9 cellular contexts compared by ENCODE assay signal in the genomic region with DNA sequence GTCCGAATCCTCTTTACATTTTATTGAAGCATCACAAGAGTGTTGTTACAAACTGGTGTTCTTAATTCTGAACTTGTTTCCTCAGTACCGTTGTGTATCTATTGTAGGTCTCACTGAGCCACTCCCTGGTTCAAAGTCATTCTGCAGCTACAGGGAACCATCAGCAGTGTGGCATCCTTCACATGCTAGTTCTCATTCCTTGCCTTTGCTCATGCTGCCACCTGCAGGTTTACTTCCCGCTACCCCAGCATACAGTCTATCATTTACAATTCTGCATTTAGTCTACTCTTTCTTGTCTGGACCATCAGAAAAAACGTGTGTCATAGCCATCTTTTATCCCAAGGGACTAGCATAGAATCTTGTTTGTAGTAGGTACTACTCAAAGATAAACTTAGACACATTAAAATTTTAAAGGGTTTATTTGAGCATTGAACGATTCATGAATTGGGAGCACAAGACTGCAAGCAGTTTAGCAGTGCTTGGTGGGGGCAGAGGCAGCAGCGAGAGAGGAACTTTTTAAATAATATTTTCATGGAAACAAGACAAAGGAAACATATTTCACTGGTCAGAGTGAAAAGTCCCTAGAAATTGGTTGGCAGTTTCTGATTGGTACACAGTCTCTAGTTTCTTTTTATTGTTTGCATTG.
DNase-seq lines count a peak whose midpoint lies in the region; ATAC-seq, FAIRE-seq and TF ChIP-seq lines count a peak whose summit lies in the region.
"Had no signal": no experiment of that assay in that cellular context is flagged by ENCODE, and none has a peak within 500 bp of the region (broad histone marks: within the 10 kb centered on the region; RNA-seq: fewer than 3 reads in every experiment).

No MANE protein-coding gene starts in this region.

- H3K4me3 Mint-ChIP-seq in endodermal cell: no peak overlapping the region

- ATAC-seq in GM18502 (IDR thresholded peaks at IDR 0.05; ENCODE audit: poor library complexity, unreplicated experiment) (peak; percentile 82), HG02973 (IDR thresholded peaks at IDR 0.05; ENCODE audit: unreplicated experiment) (no peak)

- no peaks in the 10 kb centered on the region for H3K36me3 ChIP-seq in NT2/D1 (ENCODE audit: insufficient read depth, insufficient read length, low read length)
- H3K36me3 ChIP-seq in endodermal cell (ENCODE audit: control insufficient read depth, insufficient read depth, low read length): no peaks in the 10 kb centered on the region

- WGBS in endodermal cell (ENCODE audit: insufficient coverage in 1 of 2, insufficient read length in 1 of 2), 2 experiments: 0 to 49% methylated on average over 2 to 6 of the region's 6 CpGs

- H3K9me3 Mint-ChIP-seq in endodermal cell: no peaks in the 10 kb centered on the region

- H3K27ac ChIP-seq in HL-60 (replicated peaks): no peak overlapping the region
- no peak overlapping the region for H3K27ac ChIP-seq in endodermal cell (ENCODE audit: low read depth, low read length)

- H3K4me3 ChIP-seq in HL-60 (replicated peaks; ENCODE audit: insufficient read depth, low read length): no peak overlapping the region
- no peak overlapping the region for H3K4me3 ChIP-seq in NT2/D1 (ENCODE audit: insufficient read length, low read depth)
- no peak overlapping the region for H3K4me3 ChIP-seq in endodermal cell (ENCODE audit: low read length)

- H3K9me3 ChIP-seq in NT2/D1 (ENCODE audit: insufficient read depth, low read length): no peaks in the 10 kb centered on the region
- H3K9me3 ChIP-seq in endodermal cell (ENCODE audit: control insufficient read depth, low read length): no peaks in the 10 kb centered on the region

- peaks cover 1% of the 10 kb centered on the region for H3K4me1 Mint-ChIP-seq in endodermal cell

- H3K27me3 Mint-ChIP-seq in endodermal cell (ENCODE audit: insufficient read depth): no peaks in the 10 kb centered on the region

- peak; percentile 77 for FAIRE-seq in A204.1 (lab: Jason Lieb, UNC)
- FAIRE-seq: colon had no signal

- DNase-seq in HL-60 (ENCODE audit: low read depth in 1 of 2, low spot score in 1 of 2) (peak in 1 of 2 experiments; percentile 40), NT2/D1 (ENCODE audit: low read depth, low spot score) (peak; percentile 61), endodermal cell (peak; percentile 86), myocyte (ENCODE audit: low read depth) (peak; percentile 5), DMS79 (lab: John Stamatoyannopoulos, UW) (no peak)

- H3K4me1 ChIP-seq in NT2/D1 (ENCODE audit: insufficient read depth, insufficient read length) (no peaks in the 10 kb centered on the region), endodermal cell (ENCODE audit: control insufficient read depth, insufficient read depth, low read length) (no peaks in the 10 kb centered on the region)

- H3K9ac ChIP-seq in NT2/D1 (ENCODE audit: insufficient read length, low read depth) (no peak overlapping the region), endodermal cell (ENCODE audit: extremely low read depth, low read length, poor library complexity, severe bottlenecking) (no peak overlapping the region)

- H3K27ac Mint-ChIP-seq in endodermal cell: no peak overlapping the region

- no peaks in the 10 kb centered on the region for H3K27me3 ChIP-seq in HL-60 (ENCODE audit: insufficient read depth, poor library complexity, severe bottlenecking)
- no peaks in the 10 kb centered on the region for H3K27me3 ChIP-seq in NT2/D1 (ENCODE audit: insufficient read depth, insufficient read length)
- no peaks in the 10 kb centered on the region for H3K27me3 ChIP-seq in endodermal cell (ENCODE audit: control insufficient read depth, insufficient read depth, low read length, poor library complexity, severe bottlenecking)

- no peaks in the 10 kb centered on the region for H3K36me3 Mint-ChIP-seq in endodermal cell (ENCODE audit: low read depth)

- TF ChIP-seq CTCF in HL-60 (IDR thresholded peaks at IDR 0.05; ENCODE audit: insufficient read depth, low read length): peak; percentile 13
- TF ChIP-seq CTCF in endodermal cell (conservative IDR thresholded peaks at IDR 0.05): peak; percentile 87
